Comparison of ENCODE assay signal across 1 cellular context in the genomic region with DNA sequence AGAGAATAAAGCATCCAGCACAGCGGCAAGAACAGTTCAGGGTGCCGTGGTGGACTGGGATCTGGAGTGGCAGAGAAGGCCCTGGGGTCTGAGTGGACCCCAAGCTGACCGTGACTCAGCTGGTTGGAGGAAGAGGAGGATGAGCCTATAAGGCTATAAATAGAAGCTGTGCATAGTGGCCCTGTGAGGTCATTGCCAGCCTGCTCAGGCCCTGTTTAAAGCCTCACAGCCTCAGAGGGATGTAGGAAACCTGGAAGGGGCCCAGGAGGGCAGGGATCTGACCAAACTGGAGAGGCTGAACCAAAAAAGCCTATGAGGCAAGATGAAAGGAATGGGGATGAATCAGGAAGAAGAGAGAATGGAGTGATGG.
TF ChIP-seq lines count a peak whose summit lies in the region.

No MANE protein-coding gene starts in this region.

TF ChIP-seq in SK-N-SH, 30 proteins besides CTCF, POLR2A, EP300 and RAD21:
- TF ChIP-seq POLR2AphosphoS5 (IDR thresholded peaks at IDR 0.05; ENCODE audit: low read depth, low read length) (peak; percentile 33; the same call in 1 of the 2 replicates), CHD2 (IDR thresholded peaks at IDR 0.05; ENCODE audit: low read length, partially characterized antibody) (no peak), GABPA (IDR thresholded peaks at IDR 0.05; ENCODE audit: low read depth) (no peak), MEF2A (IDR thresholded peaks at IDR 0.05; ENCODE audit: borderline replicate concordance, low read depth) (peak; percentile 98), GATA2 (CRISPR knock-in tag; IDR thresholded peaks at IDR 0.05) (no peak), ELF1 (IDR thresholded peaks at IDR 0.05) (no peak), FOSL2 (IDR thresholded peaks at IDR 0.05; ENCODE audit: borderline replicate concordance, low read depth) (peak; percentile 28; the same call in 1 of the 2 replicates), FOXM1 (IDR thresholded peaks at IDR 0.05; ENCODE audit: low read depth) (no peak), TCF12 (IDR thresholded peaks at IDR 0.05) (peak; percentile 58), MXI1 (IDR thresholded peaks at IDR 0.05; ENCODE audit: low read depth, low read length) (no peak), NFIC (IDR thresholded peaks at IDR 0.05; ENCODE audit: borderline replicate concordance) (peak; percentile 70), RCOR1 (IDR thresholded peaks at IDR 0.05; ENCODE audit: low read length) (no peak), TAF1 (IDR thresholded peaks at IDR 0.05; ENCODE audit: borderline replicate concordance, low read depth, low read length) (no peak), SMC3 (IDR thresholded peaks at IDR 0.05; ENCODE audit: low read depth, low read length) (no peak), EZH2phosphoT487 (IDR thresholded peaks at IDR 0.05; ENCODE audit: borderline replicate concordance, low read depth) (no peak), SIN3A (IDR thresholded peaks at IDR 0.05; ENCODE audit: borderline replicate concordance, low read depth, low read length) (no peak), FOXJ3 (CRISPR knock-in tag; IDR thresholded peaks at IDR 0.05) (no peak), YY1 (IDR thresholded peaks at IDR 0.05; ENCODE audit: low read depth) (no peak), IRF3 (IDR thresholded peaks at IDR 0.05; ENCODE audit: low read depth, low read length) (no peak), TEAD4 (IDR thresholded peaks at IDR 0.05; ENCODE audit: borderline replicate concordance, insufficient read depth) (no peak), NRF1 (IDR thresholded peaks at IDR 0.05; ENCODE audit: low read depth, low read length) (no peak), USF1 (IDR thresholded peaks at IDR 0.05; ENCODE audit: borderline replicate concordance, low read depth) (no peak), JUND (IDR thresholded peaks at IDR 0.05) (peak; percentile 54), RXRA (IDR thresholded peaks at IDR 0.05; ENCODE audit: borderline replicate concordance, low read depth) (peak; percentile 57; the same call in 1 of the 2 replicates), ZBTB33 (IDR thresholded peaks at IDR 0.05; ENCODE audit: borderline replicate concordance, low read depth) (no peak), RFX5 (IDR thresholded peaks at IDR 0.05; ENCODE audit: low read length) (no peak)
- TF ChIP-seq, protein P1, sequence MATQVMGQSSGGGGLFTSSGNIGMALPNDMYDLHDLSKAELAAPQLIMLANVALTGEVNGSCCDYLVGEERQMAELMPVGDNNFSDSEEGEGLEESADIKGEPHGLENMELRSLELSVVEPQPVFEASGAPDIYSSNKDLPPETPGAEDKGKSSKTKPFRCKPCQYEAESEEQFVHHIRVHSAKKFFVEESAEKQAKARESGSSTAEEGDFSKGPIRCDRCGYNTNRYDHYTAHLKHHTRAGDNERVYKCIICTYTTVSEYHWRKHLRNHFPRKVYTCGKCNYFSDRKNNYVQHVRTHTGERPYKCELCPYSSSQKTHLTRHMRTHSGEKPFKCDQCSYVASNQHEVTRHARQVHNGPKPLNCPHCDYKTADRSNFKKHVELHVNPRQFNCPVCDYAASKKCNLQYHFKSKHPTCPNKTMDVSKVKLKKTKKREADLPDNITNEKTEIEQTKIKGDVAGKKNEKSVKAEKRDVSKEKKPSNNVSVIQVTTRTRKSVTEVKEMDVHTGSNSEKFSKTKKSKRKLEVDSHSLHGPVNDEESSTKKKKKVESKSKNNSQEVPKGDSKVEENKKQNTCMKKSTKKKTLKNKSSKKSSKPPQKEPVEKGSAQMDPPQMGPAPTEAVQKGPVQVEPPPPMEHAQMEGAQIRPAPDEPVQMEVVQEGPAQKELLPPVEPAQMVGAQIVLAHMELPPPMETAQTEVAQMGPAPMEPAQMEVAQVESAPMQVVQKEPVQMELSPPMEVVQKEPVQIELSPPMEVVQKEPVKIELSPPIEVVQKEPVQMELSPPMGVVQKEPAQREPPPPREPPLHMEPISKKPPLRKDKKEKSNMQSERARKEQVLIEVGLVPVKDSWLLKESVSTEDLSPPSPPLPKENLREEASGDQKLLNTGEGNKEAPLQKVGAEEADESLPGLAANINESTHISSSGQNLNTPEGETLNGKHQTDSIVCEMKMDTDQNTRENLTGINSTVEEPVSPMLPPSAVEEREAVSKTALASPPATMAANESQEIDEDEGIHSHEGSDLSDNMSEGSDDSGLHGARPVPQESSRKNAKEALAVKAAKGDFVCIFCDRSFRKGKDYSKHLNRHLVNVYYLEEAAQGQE (IDR thresholded peaks at IDR 0.05; ENCODE audit: low read depth, low read length): no peak
- TF ChIP-seq, protein P2, sequence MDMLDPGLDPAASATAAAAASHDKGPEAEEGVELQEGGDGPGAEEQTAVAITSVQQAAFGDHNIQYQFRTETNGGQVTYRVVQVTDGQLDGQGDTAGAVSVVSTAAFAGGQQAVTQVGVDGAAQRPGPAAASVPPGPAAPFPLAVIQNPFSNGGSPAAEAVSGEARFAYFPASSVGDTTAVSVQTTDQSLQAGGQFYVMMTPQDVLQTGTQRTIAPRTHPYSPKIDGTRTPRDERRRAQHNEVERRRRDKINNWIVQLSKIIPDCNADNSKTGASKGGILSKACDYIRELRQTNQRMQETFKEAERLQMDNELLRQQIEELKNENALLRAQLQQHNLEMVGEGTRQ (IDR thresholded peaks at IDR 0.05; ENCODE audit: borderline replicate concordance, low read depth, low read length): no peak
- TF ChIP-seq, protein P3, sequence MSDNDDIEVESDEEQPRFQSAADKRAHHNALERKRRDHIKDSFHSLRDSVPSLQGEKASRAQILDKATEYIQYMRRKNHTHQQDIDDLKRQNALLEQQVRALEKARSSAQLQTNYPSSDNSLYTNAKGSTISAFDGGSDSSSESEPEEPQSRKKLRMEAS (IDR thresholded peaks at IDR 0.05; ENCODE audit: low read depth): no peak
- TF ChIP-seq, protein P4, sequence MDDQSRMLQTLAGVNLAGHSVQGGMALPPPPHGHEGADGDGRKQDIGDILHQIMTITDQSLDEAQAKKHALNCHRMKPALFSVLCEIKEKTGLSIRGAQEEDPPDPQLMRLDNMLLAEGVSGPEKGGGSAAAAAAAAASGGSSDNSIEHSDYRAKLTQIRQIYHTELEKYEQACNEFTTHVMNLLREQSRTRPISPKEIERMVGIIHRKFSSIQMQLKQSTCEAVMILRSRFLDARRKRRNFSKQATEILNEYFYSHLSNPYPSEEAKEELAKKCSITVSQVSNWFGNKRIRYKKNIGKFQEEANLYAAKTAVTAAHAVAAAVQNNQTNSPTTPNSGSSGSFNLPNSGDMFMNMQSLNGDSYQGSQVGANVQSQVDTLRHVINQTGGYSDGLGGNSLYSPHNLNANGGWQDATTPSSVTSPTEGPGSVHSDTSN (IDR thresholded peaks at IDR 0.05): no peak
